ENCODE assay signal across 21 cellular contexts in genomic region chr18:78670778-78671405, GRCh38.
DNase-seq lines count a peak whose midpoint lies in the region; ATAC-seq and TF ChIP-seq lines count a peak whose summit lies in the region.
"Had no signal": no experiment of that assay in that cellular context is flagged by ENCODE, and none has a peak within 500 bp of the region (broad histone marks: within the 10 kb centered on the region; RNA-seq: fewer than 3 reads in every experiment).

No MANE protein-coding gene starts in this region.

- H3K9me3 ChIP-seq in endodermal cell (ENCODE audit: control insufficient read depth, low read length): no peaks in the 10 kb centered on the region
- H3K9me3 ChIP-seq in mammary epithelial cell (replicated peaks; ENCODE audit: insufficient read depth, low read length): peaks cover 26% of the 10 kb centered on the region
- H3K9me3 ChIP-seq: Peyer's patch had no signal

- H3K27me3 ChIP-seq in endodermal cell (ENCODE audit: control insufficient read depth, insufficient read depth, low read length, poor library complexity, severe bottlenecking): no peaks in the 10 kb centered on the region
- H3K27me3 ChIP-seq in mammary epithelial cell (ENCODE audit: insufficient read depth, low read length): no peaks in the 10 kb centered on the region
- H3K27me3 ChIP-seq: Peyer's patch, SJSA1 had no signal

- H2AFZ ChIP-seq in mammary epithelial cell (ENCODE audit: low read depth, low read length): no peak overlapping the region

- ATAC-seq in HG02610 (IDR thresholded peaks at IDR 0.05; ENCODE audit: unreplicated experiment) (no peak), GM18511 (IDR thresholded peaks at IDR 0.05; ENCODE audit: unreplicated experiment) (no peak)

- H3K27ac Mint-ChIP-seq in endodermal cell: peak overlapping the region; percentile 13
- H3K27ac Mint-ChIP-seq: CD4-positive, alpha-beta T cell had no signal

- no peaks in the 10 kb centered on the region for H3K4me1 ChIP-seq in endodermal cell (ENCODE audit: control insufficient read depth, insufficient read depth, low read length)
- H3K4me1 ChIP-seq in mammary epithelial cell (ENCODE audit: insufficient read depth, low read length): no peaks in the 10 kb centered on the region
- H3K4me1 ChIP-seq: Peyer's patch, SJSA1 had no signal

- H3K9ac ChIP-seq in endodermal cell (ENCODE audit: extremely low read depth, low read length, poor library complexity, severe bottlenecking) (no peak overlapping the region), mammary epithelial cell (ENCODE audit: insufficient read depth, low read length) (no peak overlapping the region)

- CTCF ChIA-PET in mammary epithelial cell (lab: Charles Lee; ENCODE audit: low non-redundant PET): no interaction called here

- no TSS peak for BruUV-seq in mammary epithelial cell (replicated peaks; lab: Mats Ljungman, UMichigan)

- no peak overlapping the region for H3K4me2 ChIP-seq in mammary epithelial cell (ENCODE audit: insufficient read depth, low read depth, low read length)

- no peak overlapping the region for H3K4me3 Mint-ChIP-seq in endodermal cell
- H3K4me3 Mint-ChIP-seq: CD4-positive, alpha-beta T cell had no signal

- no peaks in the 10 kb centered on the region for H3K36me3 ChIP-seq in endodermal cell (ENCODE audit: control insufficient read depth, insufficient read depth, low read length)
- no peaks in the 10 kb centered on the region for H3K36me3 ChIP-seq in mammary epithelial cell (ENCODE audit: insufficient read depth, low read length)
- H3K36me3 ChIP-seq: Peyer's patch, SJSA1 had no signal

- no peaks in the 10 kb centered on the region for H4K20me1 ChIP-seq in mammary epithelial cell (ENCODE audit: insufficient read depth, low read length)

- DNase-seq in ELF-1 (ENCODE audit: low read depth, low spot score): peak; percentile 5
- peak; percentile 29 for DNase-seq in NCI-H146 treated with DMSO at 0.1 percent for 48 hours (lab: John Stamatoyannopoulos, UW; ENCODE audit: unreplicated experiment)
- no peak for DNase-seq in endodermal cell
- peak; percentile 41 for DNase-seq in mesenteric fat pad (ENCODE audit: low spot score)
- DNase-seq in DMS114 treated with DMSO at 0.1 percent for 48 hours (lab: John Stamatoyannopoulos, UW; ENCODE audit: unreplicated experiment): no peak
- no peak for DNase-seq in mammary epithelial cell
- DNase-seq: CD4-positive, alpha-beta T cell; COR-L47; DMS 273 treated with DMSO at 0.1 percent for 48 hours; DND-41; Karpas-422; MV-4-11; NCI-H1105 treated with DMSO at 0.1 percent for 48 hours; NCI-H187 treated with DMSO at 0.1 percent for 48 hours; NCI-H2107; NCI-H510A; NCI-H82; Peyer's patch had no signal

- no peaks in the 10 kb centered on the region for H3K79me2 ChIP-seq in mammary epithelial cell (ENCODE audit: insufficient read depth, low read length)

- intact Hi-C loops in mammary epithelial cell (cut with micrococcal nuclease): no loop called here

- H3K4me3 ChIP-seq in endodermal cell (ENCODE audit: low read length): no peak overlapping the region
- no peak overlapping the region for H3K4me3 ChIP-seq in mammary epithelial cell (replicated peaks in 1 of 3; ENCODE audit: insufficient read depth in 1 of 3, low read depth in 2 of 3, low read length in 3 of 3)
- H3K4me3 ChIP-seq: Peyer's patch, SJSA1 had no signal

- in situ Hi-C loops in mammary epithelial cell (cut with MboI; ENCODE audit: low sequenced_read_pairs in 2 of 2): no loop called here

- H3K27me3 Mint-ChIP-seq in endodermal cell (ENCODE audit: insufficient read depth): no peaks in the 10 kb centered on the region
- H3K27me3 Mint-ChIP-seq: CD4-positive, alpha-beta T cell had no signal

- WGBS in endodermal cell (ENCODE audit: insufficient coverage in 1 of 2, insufficient read length in 1 of 2), 2 experiments: 65 to 73% methylated on average over 12 to 15 of the region's 15 CpGs
- 56% methylated on average over 12 of the region's 15 CpGs for WGBS in mammary epithelial cell (ENCODE audit: low coverage, missing lambda C conversion rate)

- H3K36me3 Mint-ChIP-seq in endodermal cell (ENCODE audit: low read depth): no peaks in the 10 kb centered on the region

- TF ChIP-seq CTCF in endodermal cell (conservative IDR thresholded peaks at IDR 0.05) (no peak), mammary epithelial cell (conservative IDR thresholded peaks at IDR 0.05 in 1 of 2, IDR thresholded peaks at IDR 0.05 in 1 of 2; ENCODE audit: extremely low read depth in 1 of 2, insufficient read depth in 1 of 2, low read depth in 1 of 2, low read length in 2 of 2) (no peak)

- H3K4me1 Mint-ChIP-seq in endodermal cell: peaks cover 11% of the 10 kb centered on the region

- no peak overlapping the region for H3K27ac ChIP-seq in endodermal cell (ENCODE audit: low read depth, low read length)
- H3K27ac ChIP-seq in mammary epithelial cell (ENCODE audit: insufficient read depth, low read depth, low read length): no peak overlapping the region
- H3K27ac ChIP-seq: Peyer's patch, SJSA1 had no signal

- H3K9me3 Mint-ChIP-seq in endodermal cell: no peaks in the 10 kb centered on the region
- H3K9me3 Mint-ChIP-seq: CD4-positive, alpha-beta T cell had no signal

- dilution Hi-C loops in mammary epithelial cell (cut with HindIII; ENCODE audit: low sequenced_read_pairs): no loop called here

Comparison
In these comparisons a context has a peak if more than half of its experiments do, and no peak if none do; other contexts are left out.
1. DNase-seq: peak in ELF-1 (single experiment), NCI-H146 treated with DMSO at 0.1 percent for 48 hours (single experiment) and mesenteric fat pad (single experiment); none in endodermal cell (single experiment), DMS114 treated with DMSO at 0.1 percent for 48 hours (single experiment) and mammary epithelial cell (single experiment).